Comparison of ENCODE assay signal across 8 cellular contexts in the genomic region with DNA sequence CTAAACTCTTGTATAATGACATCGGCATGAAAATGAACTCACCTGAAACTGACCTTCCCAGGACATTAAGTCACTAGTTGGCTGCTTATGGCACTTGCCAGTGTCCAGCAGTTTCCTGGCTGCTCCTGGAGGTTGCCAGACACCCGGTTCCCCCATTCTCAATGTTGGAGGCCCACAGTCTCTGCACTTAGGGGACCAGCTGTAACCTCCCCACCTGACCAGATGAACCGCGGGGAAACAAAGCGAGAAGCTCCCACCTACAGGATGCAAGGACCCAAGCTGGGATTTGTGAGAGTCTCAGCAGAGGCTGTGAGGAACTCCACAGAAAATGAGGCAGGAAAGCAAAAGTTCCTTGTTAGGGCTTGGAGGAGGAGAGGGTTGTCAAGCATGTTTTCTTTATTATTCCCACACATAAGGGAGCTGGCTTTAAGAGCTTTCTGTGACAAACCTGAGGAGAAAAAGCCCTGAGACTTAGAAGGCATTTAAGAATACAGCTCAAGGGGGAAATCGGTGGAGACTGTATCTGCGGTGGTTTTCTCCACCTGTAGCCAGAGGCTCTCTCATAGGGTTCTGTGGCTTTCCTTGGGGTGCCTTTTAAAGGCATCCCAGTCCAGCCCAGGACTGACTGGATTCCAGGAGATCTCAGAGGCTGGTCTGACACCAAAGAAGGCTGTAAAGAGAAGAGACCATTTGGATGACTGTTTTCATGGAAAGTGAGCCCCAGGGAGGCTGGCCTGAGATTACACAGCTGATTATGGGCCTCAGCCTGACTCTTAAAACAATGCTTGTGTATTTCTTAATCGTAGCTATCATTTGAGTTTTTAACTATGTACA. TPM values are rescaled to one million over a fixed set of nuclear protein-coding genes. Genes with fewer than 3 reads are reported as not detected.
DNase-seq lines count a peak whose midpoint lies in the region; ATAC-seq and TF ChIP-seq lines count a peak whose summit lies in the region.

No MANE protein-coding gene starts in this region.

- ATAC-seq in natural killer cell: no peak

- H3K4me1 ChIP-seq in BE2C: peaks cover 32% of the 10 kb centered on the region

- H3K9me3 ChIP-seq in BE2C: no peaks in the 10 kb centered on the region

- peak overlapping the region; percentile 96 for H3K4me3 Mint-ChIP-seq in natural killer cell

- peaks cover 40% of the 10 kb centered on the region in 2 donors for H3K27me3 Mint-ChIP-seq in natural killer cell (ENCODE audit: low read depth in 2 of 2)

- peak overlapping the region; percentile 77 for H3K27ac ChIP-seq in cingulate gyrus (ENCODE audit: low read depth, low read length)

- H3K36me3 Mint-ChIP-seq in natural killer cell: no peaks in the 10 kb centered on the region

- H3K9me3 Mint-ChIP-seq in natural killer cell: no peaks in the 10 kb centered on the region

- H3K36me3 ChIP-seq in BE2C: peaks cover 10% of the 10 kb centered on the region; the same call in 1 of the 2 replicates

- DNase-seq in BE2C: no peak
- DNase-seq in M059J (ENCODE audit: low read depth): peak; percentile 86
- no peak for DNase-seq in natural killer cell
- DNase-seq in SW480 (ENCODE audit: low spot score): no peak
- DNase-seq in HuH-7 (ENCODE audit: low spot score): no peak
- DNase-seq in SW 1271 (lab: John Stamatoyannopoulos, UW): no peak
- no peak for DNase-seq in RKO (ENCODE audit: low spot score)

- TF ChIP-seq CTCF in BE2C (IDR thresholded peaks at IDR 0.05; ENCODE audit: low read depth, low read length): no peak
- TF ChIP-seq CTCF in natural killer cell (IDR thresholded peaks at IDR 0.05): no peak

- intact Hi-C loops in natural killer cell (cut with micrococcal nuclease): loop anchor here (1.0 to 10.0 kb wide), 2 partner anchors 238 to 356 kb away; no protein-coding TSS in a partner anchor

- no peaks in the 10 kb centered on the region for H3K27me3 ChIP-seq in BE2C

- H3K27ac Mint-ChIP-seq in natural killer cell: peak overlapping the region; percentile 64 to 85

- peak overlapping the region; percentile 91; the same call in 1 of the 2 replicates for H3K4me3 ChIP-seq in BE2C (ENCODE audit: low read depth, low read length)

- peaks cover 43 to 48% of the 10 kb centered on the region in 2 donors for H3K4me1 Mint-ChIP-seq in natural killer cell

RNA-seq across cellular contexts. Expression of a gene that starts 4.6 kb away (rescaled TPM):
- polyA plus RNA-seq in BE2C (2012; ENCODE audit: insufficient read depth, insufficient read length, low read depth): 148 TPM
- 1,051 and 1,337 TPM in 2 replicates for total RNA-seq in M059J (2014; rRNA removed; shearing (Covaris generic))
- 10 to 100 TPM; 21.5 to 33.0 (median 25.6) TPM for total RNA-seq in natural killer cell

Comparison
In these comparisons a context has a peak if more than half of its experiments do, and no peak if none do; other contexts are left out.
1. RNA of a gene that starts 4.6 kb away (total RNA-seq): 1,051 to 1,337 TPM in M059J; 21.5 to 33.0 TPM in natural killer cell; every median in the first group is over 10 times any median in the second.